ENCODE assay signal across 8 cellular contexts in genomic region chrX:16695079-16695676, GRCh38. TPM values are rescaled to one million over a fixed set of nuclear protein-coding genes. Genes with fewer than 3 reads are reported as not detected.
DNase-seq lines count a peak whose midpoint lies in the region; ATAC-seq and TF ChIP-seq lines count a peak whose summit lies in the region.

No MANE protein-coding gene starts in this region.

- peaks cover 13% of the 10 kb centered on the region for H3K36me3 Mint-ChIP-seq in T-cell

- H3K4me3 Mint-ChIP-seq in T-cell: no peak overlapping the region

- H3K27ac Mint-ChIP-seq in T-cell: no peak overlapping the region

- no peaks in the 10 kb centered on the region for H3K9me3 Mint-ChIP-seq in T-cell

- POLR2A ChIA-PET in T-cell (lab: Charles Lee): no interaction called here

- ATAC-seq in T-cell (replicated peaks in 1 of 4) (peak in 3 of 4 experiments; percentile 61 to 78 (median 70)), GM18505 (IDR thresholded peaks at IDR 0.05; ENCODE audit: unreplicated experiment) (no peak)

- no peak for TF ChIP-seq POLR2A in GM18505 (IDR thresholded peaks at IDR 0.05; ENCODE audit: borderline replicate concordance, extremely low read depth, insufficient read depth, insufficient read length)

- H3K4me1 Mint-ChIP-seq in T-cell: no peaks in the 10 kb centered on the region

- H3K27me3 Mint-ChIP-seq in T-cell: peaks cover 0 to 3% of the 10 kb centered on the region in 2 donors

- CTCF ChIA-PET in T-cell (lab: Charles Lee): interaction anchor here in 1 of 2 donors (0.5 to 0.7 kb wide), 2 partner anchors 853 to 1204 kb away, joined by 3 to 4 read pairs; no protein-coding TSS in a partner anchor

- DNase-seq in NCI-H2081 (lab: John Stamatoyannopoulos, UW) (peak; percentile 34 to 35), NCI-H2081 treated with DMSO at 0.1 percent for 48 hours (lab: John Stamatoyannopoulos, UW) (no peak), HK-2 (ENCODE audit: unreplicated experiment) (peak; percentile 47), T-cell (peak in 28 of 34 experiments; percentile 11 to 77 (median 46)), anterior cingulate cortex (lab: John Stamatoyannopoulos, UW) (peak in 35 of 58 donors; percentile 0 to 76 (median 7)), iPS-NIHi11 (ENCODE audit: low spot score) (peak; percentile 44)
- DNase-seq in stimulated activated CD4-positive, alpha-beta T cell treated with anti-CD3 and anti-CD28 coated beads, Interleukin-1b, Interleukin-23, amount 100 ng/mL, for 48 hours: peak; percentile 37

RNA-seq across cellular contexts. Expression of gene CTPS2, which starts 17.3 kb away (rescaled TPM):
- total RNA-seq in T-cell: 1 to 10 TPM; 5.2 to 6.7 (median 5.7) TPM

RNA-seq across cellular contexts. Expression of gene SYAP1, which starts 24.2 kb away (rescaled TPM):
- 10 to 100 TPM; 12.5 to 53.2 (median 19.3) TPM for total RNA-seq in T-cell

RNA-seq across cellular contexts. Expression of gene S100G, which starts 45.2 kb away (rescaled TPM):
- total RNA-seq in T-cell: not detected
